In genomic region chr2:67954125-67954748, GRCh38 we compare ENCODE assay signal across 1 cellular context.
A peak's percentile ranks its signal among the peaks of the same experiment; 100 is the strongest.
TF ChIP-seq lines count a peak whose summit lies in the region.

No MANE protein-coding gene starts in this region.

TF ChIP-seq in HepG2, 621 proteins besides CTCF, POLR2A, EP300 and RAD21 (continued from another document and continues in another):
- TF ChIP-seq BCLAF1 (IDR thresholded peaks at IDR 0.05) (no peak), SMC3 (IDR thresholded peaks at IDR 0.05; ENCODE audit: low read length) (no peak), ZNF17 (CRISPR knock-in tag; IDR thresholded peaks at IDR 0.05) (no peak), ZFYVE20 (CRISPR knock-in tag; IDR thresholded peaks at IDR 0.05; ENCODE audit: borderline replicate concordance, low read depth) (no peak), SP4 (CRISPR knock-in tag; IDR thresholded peaks at IDR 0.05) (no peak), MATR3 (CRISPR knock-in tag; IDR thresholded peaks at IDR 0.05) (no peak), ZNF431 (CRISPR knock-in tag; IDR thresholded peaks at IDR 0.05; ENCODE audit: borderline replicate concordance, low read depth) (peak; percentile 72; the same call in 1 of the 2 replicates), ZNF563 (CRISPR knock-in tag; IDR thresholded peaks at IDR 0.05) (no peak; the same call in 1 of the 2 replicates), ONECUT2 (CRISPR knock-in tag; IDR thresholded peaks at IDR 0.05) (no peak), SP1 (IDR thresholded peaks at IDR 0.05) (no peak), SP1 (CRISPR knock-in tag; IDR thresholded peaks at IDR 0.05) (no peak), TOPORS (CRISPR knock-in tag; IDR thresholded peaks at IDR 0.05) (0 out of 2 replicates have a peak, but pooled peaks have one; percentile 26), MED13 (CRISPR knock-in tag; IDR thresholded peaks at IDR 0.05) (no peak), ZBTB7A (CRISPR knock-in tag; IDR thresholded peaks at IDR 0.05) (0 out of 2 replicates have a peak, but pooled peaks have one; percentile 21), NPAS2 (CRISPR knock-in tag; IDR thresholded peaks at IDR 0.05; ENCODE audit: borderline replicate concordance) (no peak), NFIC (IDR thresholded peaks at IDR 0.05; ENCODE audit: low read length) (peak; percentile 82), ADNP (CRISPR knock-in tag; IDR thresholded peaks at IDR 0.05) (no peak), ZNF326 (CRISPR knock-in tag; IDR thresholded peaks at IDR 0.05; ENCODE audit: borderline replicate concordance) (no peak), ZNF501 (CRISPR knock-in tag; IDR thresholded peaks at IDR 0.05) (peak; percentile 89), THAP11 (CRISPR knock-in tag; IDR thresholded peaks at IDR 0.05) (no peak), ZNF274 (CRISPR knock-in tag; IDR thresholded peaks at IDR 0.05) (no peak), ZNF670 (CRISPR knock-in tag; IDR thresholded peaks at IDR 0.05; ENCODE audit: borderline replicate concordance) (no peak; the same call in 1 of the 2 replicates), ZFP41 (CRISPR knock-in tag; IDR thresholded peaks at IDR 0.05; ENCODE audit: borderline replicate concordance) (0 out of 2 replicates have a peak, but pooled peaks have one; percentile 29), SNAI1 (CRISPR knock-in tag; IDR thresholded peaks at IDR 0.05; ENCODE audit: borderline replicate concordance) (no peak), ZNF12 (CRISPR knock-in tag; IDR thresholded peaks at IDR 0.05) (no peak), ZNF7 (CRISPR knock-in tag; IDR thresholded peaks at IDR 0.05) (no peak), SP140L (CRISPR knock-in tag; IDR thresholded peaks at IDR 0.05; ENCODE audit: borderline replicate concordance) (no peak), MIER3 (CRISPR knock-in tag; IDR thresholded peaks at IDR 0.05; ENCODE audit: borderline replicate concordance) (peak; percentile 24; the same call in 1 of the 2 replicates), ZNF646 (CRISPR knock-in tag; IDR thresholded peaks at IDR 0.05) (peak; percentile 56; the same call in 1 of the 2 replicates), ZNF746 (CRISPR knock-in tag; IDR thresholded peaks at IDR 0.05) (no peak), MZF1 (CRISPR knock-in tag; IDR thresholded peaks at IDR 0.05; ENCODE audit: borderline replicate concordance) (no peak), ZNF609 (CRISPR knock-in tag; IDR thresholded peaks at IDR 0.05; ENCODE audit: borderline replicate concordance) (peak; percentile 71; the same call in 1 of the 2 replicates), HDAC6 (IDR thresholded peaks at IDR 0.05; ENCODE audit: low read depth, low read length) (no peak), HES4 (CRISPR knock-in tag; IDR thresholded peaks at IDR 0.05; ENCODE audit: borderline replicate concordance) (no peak), ZNF570 (CRISPR knock-in tag; IDR thresholded peaks at IDR 0.05; ENCODE audit: borderline replicate concordance) (no peak), TP53 (CRISPR knock-in tag; conservative IDR thresholded peaks at IDR 0.05) (no peak)
- TF ChIP-seq, protein P1, sequence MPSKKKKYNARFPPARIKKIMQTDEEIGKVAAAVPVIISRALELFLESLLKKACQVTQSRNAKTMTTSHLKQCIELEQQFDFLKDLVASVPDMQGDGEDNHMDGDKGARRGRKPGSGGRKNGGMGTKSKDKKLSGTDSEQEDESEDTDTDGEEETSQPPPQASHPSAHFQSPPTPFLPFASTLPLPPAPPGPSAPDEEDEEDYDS (CRISPR knock-in tag; IDR thresholded peaks at IDR 0.05) = peak; percentile 24; the same call in 1 of the 2 replicates
- TF ChIP-seq, protein P2, sequence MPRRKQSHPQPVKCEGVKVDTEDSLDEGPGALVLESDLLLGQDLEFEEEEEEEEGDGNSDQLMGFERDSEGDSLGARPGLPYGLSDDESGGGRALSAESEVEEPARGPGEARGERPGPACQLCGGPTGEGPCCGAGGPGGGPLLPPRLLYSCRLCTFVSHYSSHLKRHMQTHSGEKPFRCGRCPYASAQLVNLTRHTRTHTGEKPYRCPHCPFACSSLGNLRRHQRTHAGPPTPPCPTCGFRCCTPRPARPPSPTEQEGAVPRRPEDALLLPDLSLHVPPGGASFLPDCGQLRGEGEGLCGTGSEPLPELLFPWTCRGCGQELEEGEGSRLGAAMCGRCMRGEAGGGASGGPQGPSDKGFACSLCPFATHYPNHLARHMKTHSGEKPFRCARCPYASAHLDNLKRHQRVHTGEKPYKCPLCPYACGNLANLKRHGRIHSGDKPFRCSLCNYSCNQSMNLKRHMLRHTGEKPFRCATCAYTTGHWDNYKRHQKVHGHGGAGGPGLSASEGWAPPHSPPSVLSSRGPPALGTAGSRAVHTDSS (CRISPR knock-in tag; conservative IDR thresholded peaks at IDR 0.05) = no peak
- TF ChIP-seq, protein P3, sequence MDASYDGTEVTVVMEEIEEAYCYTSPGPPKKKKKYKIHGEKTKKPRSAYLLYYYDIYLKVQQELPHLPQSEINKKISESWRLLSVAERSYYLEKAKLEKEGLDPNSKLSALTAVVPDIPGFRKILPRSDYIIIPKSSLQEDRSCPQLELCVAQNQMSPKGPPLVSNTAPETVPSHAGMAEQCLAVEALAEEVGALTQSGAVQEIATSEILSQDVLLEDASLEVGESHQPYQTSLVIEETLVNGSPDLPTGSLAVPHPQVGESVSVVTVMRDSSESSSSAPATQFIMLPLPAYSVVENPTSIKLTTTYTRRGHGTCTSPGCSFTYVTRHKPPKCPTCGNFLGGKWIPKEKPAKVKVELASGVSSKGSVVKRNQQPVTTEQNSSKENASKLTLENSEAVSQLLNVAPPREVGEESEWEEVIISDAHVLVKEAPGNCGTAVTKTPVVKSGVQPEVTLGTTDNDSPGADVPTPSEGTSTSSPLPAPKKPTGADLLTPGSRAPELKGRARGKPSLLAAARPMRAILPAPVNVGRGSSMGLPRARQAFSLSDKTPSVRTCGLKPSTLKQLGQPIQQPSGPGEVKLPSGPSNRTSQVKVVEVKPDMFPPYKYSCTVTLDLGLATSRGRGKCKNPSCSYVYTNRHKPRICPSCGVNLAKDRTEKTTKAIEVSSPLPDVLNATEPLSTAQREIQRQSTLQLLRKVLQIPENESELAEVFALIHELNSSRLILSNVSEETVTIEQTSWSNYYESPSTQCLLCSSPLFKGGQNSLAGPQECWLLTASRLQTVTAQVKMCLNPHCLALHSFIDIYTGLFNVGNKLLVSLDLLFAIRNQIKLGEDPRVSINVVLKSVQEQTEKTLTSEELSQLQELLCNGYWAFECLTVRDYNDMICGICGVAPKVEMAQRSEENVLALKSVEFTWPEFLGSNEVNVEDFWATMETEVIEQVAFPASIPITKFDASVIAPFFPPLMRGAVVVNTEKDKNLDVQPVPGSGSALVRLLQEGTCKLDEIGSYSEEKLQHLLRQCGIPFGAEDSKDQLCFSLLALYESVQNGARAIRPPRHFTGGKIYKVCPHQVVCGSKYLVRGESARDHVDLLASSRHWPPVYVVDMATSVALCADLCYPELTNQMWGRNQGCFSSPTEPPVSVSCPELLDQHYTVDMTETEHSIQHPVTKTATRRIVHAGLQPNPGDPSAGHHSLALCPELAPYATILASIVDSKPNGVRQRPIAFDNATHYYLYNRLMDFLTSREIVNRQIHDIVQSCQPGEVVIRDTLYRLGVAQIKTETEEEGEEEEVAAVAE (CRISPR knock-in tag; IDR thresholded peaks at IDR 0.05; ENCODE audit: borderline replicate concordance) = 0 out of 2 replicates have a peak, but pooled peaks have one; percentile 25
